ENCODE assay signal across 1 cellular context in genomic region chr18:23231340-23232021, GRCh38.
A peak's percentile ranks its signal among the peaks of the same experiment; 100 is the strongest.
TF ChIP-seq lines count a peak whose summit lies in the region.

No MANE protein-coding gene starts in this region.

TF ChIP-seq in GM12878, 131 proteins besides CTCF, POLR2A, EP300 and RAD21 (continued from another document and continues in another):
- TF ChIP-seq, protein P1, sequence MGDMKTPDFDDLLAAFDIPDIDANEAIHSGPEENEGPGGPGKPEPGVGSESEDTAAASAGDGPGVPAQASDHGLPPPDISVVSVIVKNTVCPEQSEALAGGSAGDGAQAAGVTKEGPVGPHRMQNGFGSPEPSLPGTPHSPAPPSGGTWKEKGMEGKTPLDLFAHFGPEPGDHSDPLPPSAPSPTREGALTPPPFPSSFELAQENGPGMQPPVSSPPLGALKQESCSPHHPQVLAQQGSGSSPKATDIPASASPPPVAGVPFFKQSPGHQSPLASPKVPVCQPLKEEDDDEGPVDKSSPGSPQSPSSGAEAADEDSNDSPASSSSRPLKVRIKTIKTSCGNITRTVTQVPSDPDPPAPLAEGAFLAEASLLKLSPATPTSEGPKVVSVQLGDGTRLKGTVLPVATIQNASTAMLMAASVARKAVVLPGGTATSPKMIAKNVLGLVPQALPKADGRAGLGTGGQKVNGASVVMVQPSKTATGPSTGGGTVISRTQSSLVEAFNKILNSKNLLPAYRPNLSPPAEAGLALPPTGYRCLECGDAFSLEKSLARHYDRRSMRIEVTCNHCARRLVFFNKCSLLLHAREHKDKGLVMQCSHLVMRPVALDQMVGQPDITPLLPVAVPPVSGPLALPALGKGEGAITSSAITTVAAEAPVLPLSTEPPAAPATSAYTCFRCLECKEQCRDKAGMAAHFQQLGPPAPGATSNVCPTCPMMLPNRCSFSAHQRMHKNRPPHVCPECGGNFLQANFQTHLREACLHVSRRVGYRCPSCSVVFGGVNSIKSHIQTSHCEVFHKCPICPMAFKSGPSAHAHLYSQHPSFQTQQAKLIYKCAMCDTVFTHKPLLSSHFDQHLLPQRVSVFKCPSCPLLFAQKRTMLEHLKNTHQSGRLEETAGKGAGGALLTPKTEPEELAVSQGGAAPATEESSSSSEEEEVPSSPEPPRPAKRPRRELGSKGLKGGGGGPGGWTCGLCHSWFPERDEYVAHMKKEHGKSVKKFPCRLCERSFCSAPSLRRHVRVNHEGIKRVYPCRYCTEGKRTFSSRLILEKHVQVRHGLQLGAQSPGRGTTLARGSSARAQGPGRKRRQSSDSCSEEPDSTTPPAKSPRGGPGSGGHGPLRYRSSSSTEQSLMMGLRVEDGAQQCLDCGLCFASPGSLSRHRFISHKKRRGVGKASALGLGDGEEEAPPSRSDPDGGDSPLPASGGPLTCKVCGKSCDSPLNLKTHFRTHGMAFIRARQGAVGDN (IDR thresholded peaks at IDR 0.05), result peak; percentile 100
- no peak for TF ChIP-seq ZBTB4 (CRISPR knock-in tag; IDR thresholded peaks at IDR 0.05)
- no peak for TF ChIP-seq RCOR1 (conservative IDR thresholded peaks at IDR 0.05; ENCODE audit: low read depth, low read length)
- TF ChIP-seq IKZF1 (conservative IDR thresholded peaks at IDR 0.05), result peak; percentile 99
- TF ChIP-seq, protein P2, sequence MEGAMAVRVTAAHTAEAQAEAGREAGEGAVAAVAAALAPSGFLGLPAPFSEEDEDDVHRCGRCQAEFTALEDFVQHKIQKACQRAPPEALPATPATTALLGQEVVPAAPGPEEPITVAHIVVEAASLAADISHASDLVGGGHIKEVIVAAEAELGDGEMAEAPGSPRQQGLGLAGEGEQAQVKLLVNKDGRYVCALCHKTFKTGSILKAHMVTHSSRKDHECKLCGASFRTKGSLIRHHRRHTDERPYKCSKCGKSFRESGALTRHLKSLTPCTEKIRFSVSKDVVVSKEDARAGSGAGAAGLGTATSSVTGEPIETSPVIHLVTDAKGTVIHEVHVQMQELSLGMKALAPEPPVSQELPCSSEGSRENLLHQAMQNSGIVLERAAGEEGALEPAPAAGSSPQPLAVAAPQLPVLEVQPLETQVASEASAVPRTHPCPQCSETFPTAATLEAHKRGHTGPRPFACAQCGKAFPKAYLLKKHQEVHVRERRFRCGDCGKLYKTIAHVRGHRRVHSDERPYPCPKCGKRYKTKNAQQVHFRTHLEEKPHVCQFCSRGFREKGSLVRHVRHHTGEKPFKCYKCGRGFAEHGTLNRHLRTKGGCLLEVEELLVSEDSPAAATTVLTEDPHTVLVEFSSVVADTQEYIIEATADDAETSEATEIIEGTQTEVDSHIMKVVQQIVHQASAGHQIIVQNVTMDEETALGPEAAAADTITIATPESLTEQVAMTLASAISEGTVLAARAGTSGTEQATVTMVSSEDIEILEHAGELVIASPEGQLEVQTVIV (IDR thresholded peaks at IDR 0.05; ENCODE audit: borderline replicate concordance, partially characterized antibody), result peak; percentile 38
- peak; percentile 96 for TF ChIP-seq TCF12 (IDR thresholded peaks at IDR 0.05; ENCODE audit: low read depth, low read length)
- peak; percentile 99 for TF ChIP-seq NFIC (IDR thresholded peaks at IDR 0.05; ENCODE audit: low read depth, low read length)
- TF ChIP-seq SIN3A (IDR thresholded peaks at IDR 0.05; ENCODE audit: low read depth, low read length), result no peak
- TF ChIP-seq PAX8 (IDR thresholded peaks at IDR 0.05), result no peak
- TF ChIP-seq TCF7 (IDR thresholded peaks at IDR 0.05; ENCODE audit: borderline replicate concordance), result peak; percentile 67; the same call in 1 of the 2 replicates
- TF ChIP-seq BACH1 (IDR thresholded peaks at IDR 0.05; ENCODE audit: borderline replicate concordance), result peak; percentile 90; the same call in 1 of the 2 replicates
- peak; percentile 48 for TF ChIP-seq POLR2AphosphoS5 (IDR thresholded peaks at IDR 0.05; ENCODE audit: low read length)
- TF ChIP-seq SREBF2 (IDR thresholded peaks at IDR 0.05; ENCODE audit: low read length), result peak; percentile 57; the same call in 1 of the 2 replicates
- no peak for TF ChIP-seq SUPT20H (IDR thresholded peaks at IDR 0.05; ENCODE audit: borderline replicate concordance, control insufficient read depth, low read depth, low read length)
- no peak for TF ChIP-seq NRF1 (conservative IDR thresholded peaks at IDR 0.05; ENCODE audit: low read depth, low read length)
- TF ChIP-seq RAD51 (IDR thresholded peaks at IDR 0.05), result peak; percentile 95
- TF ChIP-seq, protein P3, sequence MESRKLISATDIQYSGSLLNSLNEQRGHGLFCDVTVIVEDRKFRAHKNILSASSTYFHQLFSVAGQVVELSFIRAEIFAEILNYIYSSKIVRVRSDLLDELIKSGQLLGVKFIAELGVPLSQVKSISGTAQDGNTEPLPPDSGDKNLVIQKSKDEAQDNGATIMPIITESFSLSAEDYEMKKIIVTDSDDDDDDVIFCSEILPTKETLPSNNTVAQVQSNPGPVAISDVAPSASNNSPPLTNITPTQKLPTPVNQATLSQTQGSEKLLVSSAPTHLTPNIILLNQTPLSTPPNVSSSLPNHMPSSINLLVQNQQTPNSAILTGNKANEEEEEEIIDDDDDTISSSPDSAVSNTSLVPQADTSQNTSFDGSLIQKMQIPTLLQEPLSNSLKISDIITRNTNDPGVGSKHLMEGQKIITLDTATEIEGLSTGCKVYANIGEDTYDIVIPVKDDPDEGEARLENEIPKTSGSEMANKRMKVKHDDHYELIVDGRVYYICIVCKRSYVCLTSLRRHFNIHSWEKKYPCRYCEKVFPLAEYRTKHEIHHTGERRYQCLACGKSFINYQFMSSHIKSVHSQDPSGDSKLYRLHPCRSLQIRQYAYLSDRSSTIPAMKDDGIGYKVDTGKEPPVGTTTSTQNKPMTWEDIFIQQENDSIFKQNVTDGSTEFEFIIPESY (IDR thresholded peaks at IDR 0.05), result no peak
- TF ChIP-seq NR2C1 (IDR thresholded peaks at IDR 0.05), result no peak
- TF ChIP-seq, protein P4, sequence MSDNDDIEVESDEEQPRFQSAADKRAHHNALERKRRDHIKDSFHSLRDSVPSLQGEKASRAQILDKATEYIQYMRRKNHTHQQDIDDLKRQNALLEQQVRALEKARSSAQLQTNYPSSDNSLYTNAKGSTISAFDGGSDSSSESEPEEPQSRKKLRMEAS (IDR thresholded peaks at IDR 0.05; ENCODE audit: low read depth, low read length), result peak; percentile 96
- TF ChIP-seq RELB (IDR thresholded peaks at IDR 0.05; ENCODE audit: low read depth), result peak; percentile 96
- TF ChIP-seq ZNF622 (IDR thresholded peaks at IDR 0.05), result no peak
- peak; percentile 93 for TF ChIP-seq RELA (IDR thresholded peaks at IDR 0.05; ENCODE audit: borderline replicate concordance, partially characterized antibody)
- peak; percentile 88 for TF ChIP-seq E2F8 (IDR thresholded peaks at IDR 0.05; ENCODE audit: low read depth, partially characterized antibody)
- TF ChIP-seq NFYA (IDR thresholded peaks at IDR 0.05; ENCODE audit: borderline replicate concordance, low read depth, low read length), result no peak
- peak; percentile 55; the same call in 1 of the 2 replicates for TF ChIP-seq REST (IDR thresholded peaks at IDR 0.05; ENCODE audit: low read depth, low read length)
- TF ChIP-seq, protein P5, sequence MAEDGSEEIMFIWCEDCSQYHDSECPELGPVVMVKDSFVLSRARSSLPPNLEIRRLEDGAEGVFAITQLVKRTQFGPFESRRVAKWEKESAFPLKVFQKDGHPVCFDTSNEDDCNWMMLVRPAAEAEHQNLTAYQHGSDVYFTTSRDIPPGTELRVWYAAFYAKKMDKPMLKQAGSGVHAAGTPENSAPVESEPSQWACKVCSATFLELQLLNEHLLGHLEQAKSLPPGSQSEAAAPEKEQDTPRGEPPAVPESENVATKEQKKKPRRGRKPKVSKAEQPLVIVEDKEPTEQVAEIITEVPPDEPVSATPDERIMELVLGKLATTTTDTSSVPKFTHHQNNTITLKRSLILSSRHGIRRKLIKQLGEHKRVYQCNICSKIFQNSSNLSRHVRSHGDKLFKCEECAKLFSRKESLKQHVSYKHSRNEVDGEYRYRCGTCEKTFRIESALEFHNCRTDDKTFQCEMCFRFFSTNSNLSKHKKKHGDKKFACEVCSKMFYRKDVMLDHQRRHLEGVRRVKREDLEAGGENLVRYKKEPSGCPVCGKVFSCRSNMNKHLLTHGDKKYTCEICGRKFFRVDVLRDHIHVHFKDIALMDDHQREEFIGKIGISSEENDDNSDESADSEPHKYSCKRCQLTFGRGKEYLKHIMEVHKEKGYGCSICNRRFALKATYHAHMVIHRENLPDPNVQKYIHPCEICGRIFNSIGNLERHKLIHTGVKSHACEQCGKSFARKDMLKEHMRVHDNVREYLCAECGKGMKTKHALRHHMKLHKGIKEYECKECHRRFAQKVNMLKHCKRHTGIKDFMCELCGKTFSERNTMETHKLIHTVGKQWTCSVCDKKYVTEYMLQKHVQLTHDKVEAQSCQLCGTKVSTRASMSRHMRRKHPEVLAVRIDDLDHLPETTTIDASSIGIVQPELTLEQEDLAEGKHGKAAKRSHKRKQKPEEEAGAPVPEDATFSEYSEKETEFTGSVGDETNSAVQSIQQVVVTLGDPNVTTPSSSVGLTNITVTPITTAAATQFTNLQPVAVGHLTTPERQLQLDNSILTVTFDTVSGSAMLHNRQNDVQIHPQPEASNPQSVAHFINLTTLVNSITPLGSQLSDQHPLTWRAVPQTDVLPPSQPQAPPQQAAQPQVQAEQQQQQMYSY (CRISPR knock-in tag; IDR thresholded peaks at IDR 0.05), result no peak
- no peak for TF ChIP-seq HCFC1 (IDR thresholded peaks at IDR 0.05; ENCODE audit: low read length)
- TF ChIP-seq HDGF (IDR thresholded peaks at IDR 0.05), result no peak
- peak; percentile 100 for TF ChIP-seq TCF3 (IDR thresholded peaks at IDR 0.05; ENCODE audit: borderline replicate concordance, insufficient read depth, low read depth, low read length)
- TF ChIP-seq IKZF2 (IDR thresholded peaks at IDR 0.05), result peak; percentile 99
- TF ChIP-seq IRF4 (IDR thresholded peaks at IDR 0.05; ENCODE audit: low read depth, low read length), result peak; percentile 98
- peak; percentile 99 for TF ChIP-seq MTA2 (IDR thresholded peaks at IDR 0.05; ENCODE audit: low read depth)
